ENCODE assay signal across 1 cellular context in genomic region chr5:159216454-159216853, GRCh38.
TF ChIP-seq lines count a peak whose summit lies in the region.

No MANE protein-coding gene starts in this region.

TF ChIP-seq in IMR-90, 13 proteins besides CTCF, POLR2A, EP300 and RAD21:
- TF ChIP-seq USF2 (IDR thresholded peaks at IDR 0.05; ENCODE audit: low read depth, low read length) (no peak), BHLHE40 (IDR thresholded peaks at IDR 0.05; ENCODE audit: low read depth, low read length) (no peak), SMC3 (IDR thresholded peaks at IDR 0.05; ENCODE audit: low read depth, low read length) (no peak), CEBPB (IDR thresholded peaks at IDR 0.05; ENCODE audit: low read depth, low read length) (no peak), MAZ (IDR thresholded peaks at IDR 0.05; ENCODE audit: borderline replicate concordance, low read depth, low read length) (no peak), CHD1 (IDR thresholded peaks at IDR 0.05; ENCODE audit: low read depth, low read length) (no peak), MXI1 (IDR thresholded peaks at IDR 0.05; ENCODE audit: borderline replicate concordance, low read depth, low read length) (no peak), NFE2L2 (IDR thresholded peaks at IDR 0.05; ENCODE audit: low read depth, low read length) (no peak)
TF ChIP-seq in IMR-90: peak in this region for 0.
